ENCODE assay signal across 13 cellular contexts in the genomic region with DNA sequence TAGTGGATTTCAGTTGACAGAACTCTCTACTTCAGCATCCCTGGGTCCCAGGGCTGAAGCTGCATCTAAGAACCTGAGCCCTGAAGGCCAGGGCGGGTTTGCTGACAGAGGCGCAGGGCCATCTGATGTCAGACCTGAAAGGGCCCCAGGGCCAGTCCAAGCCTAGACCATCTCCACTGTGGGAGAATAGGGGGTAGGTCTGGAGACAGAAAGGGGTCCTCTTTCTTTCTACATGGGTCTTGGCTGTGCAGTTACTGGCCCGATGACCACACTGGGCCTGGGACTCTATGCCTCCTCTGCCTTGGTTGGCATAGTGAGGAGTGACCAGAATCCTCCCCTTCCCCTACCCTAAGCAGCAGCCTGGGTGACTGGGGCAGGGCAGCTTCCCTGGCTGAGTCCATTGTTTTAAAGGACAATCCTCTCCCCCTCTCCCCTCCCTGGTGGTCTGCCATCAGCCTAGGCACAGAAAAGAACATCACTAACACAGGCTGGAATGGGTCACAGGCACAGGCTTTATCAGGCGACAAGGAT. TPM values are rescaled to one million over a fixed set of nuclear protein-coding genes. Genes with fewer than 3 reads are reported as not detected.
A peak's percentile ranks its signal among the peaks of the same experiment; 100 is the strongest.
DNase-seq lines count a peak whose midpoint lies in the region; ATAC-seq and TF ChIP-seq lines count a peak whose summit lies in the region.
"Had no signal": no experiment of that assay in that cellular context is flagged by ENCODE, and none has a peak within 500 bp of the region (broad histone marks: within the 10 kb centered on the region; RNA-seq: fewer than 3 reads in every experiment).

No MANE protein-coding gene starts in this region.

- DNase-seq in Right ventricle myocardium superior (peak; percentile 38), Right ventricle myocardium inferior (ENCODE audit: missing footprints) (no peak), psoas muscle (peak in 1 of 2 donors; percentile 51), aorta (peak; percentile 35 to 59), anterior cingulate cortex (lab: John Stamatoyannopoulos, UW) (no peak)
- DNase-seq: activated CD4-positive, CD25-positive, alpha-beta regulatory T cell; immature natural killer cell; NCI-H1105 treated with DMSO at 0.1 percent for 48 hours; stimulated activated CD4-positive, alpha-beta T cell treated with anti-CD3 and anti-CD28 coated beads, Interleukin-4, amount 100 ng/mL, for 24 hours had no signal

- H3K36me3 ChIP-seq in psoas muscle (ENCODE audit: insufficient read depth in 1 of 2, low read depth in 1 of 2) = peaks cover 0 to 7% of the 10 kb centered on the region in 2 donors
- no peaks in the 10 kb centered on the region for H3K36me3 ChIP-seq in aorta (ENCODE audit: control insufficient read depth in 1 of 2, insufficient read depth in 2 of 2, low read length in 1 of 2)

- H3K9me3 ChIP-seq in psoas muscle (no peaks in the 10 kb centered on the region), aorta (ENCODE audit: control insufficient read depth, low read length) (no peaks in the 10 kb centered on the region)
- H3K9me3 ChIP-seq: neutrophil had no signal

- 82 to 89% (median 83%) methylated on average over 4 of the region's 4 CpGs for WGBS in psoas muscle, 3 donors
- WGBS in aorta, 2 donors = 97% methylated on average over 4 of the region's 4 CpGs

- ATAC-seq in Right ventricle myocardium superior (ENCODE audit: poor library complexity) (no peak), Right ventricle myocardium inferior (no peak), psoas muscle (no peak), aorta (ENCODE audit: low FRiP score) (no peak), HG03280 (IDR thresholded peaks at IDR 0.05; ENCODE audit: unreplicated experiment) (no peak), GM21367 (IDR thresholded peaks at IDR 0.05; ENCODE audit: unreplicated experiment) (no peak)

- intact Hi-C loops in Right ventricle myocardium superior (cut with DNase I) (no loop called here), Right ventricle myocardium inferior (cut with DNase I) (loop anchor here (2.0 kb wide), 1 partner anchor 20 kb away; no protein-coding TSS in a partner anchor), psoas muscle (cut with DNase I) (no loop called here), aorta (cut with DNase I) (loop anchor here (5.0 to 10.0 kb wide), 4 partner anchors 34 to 169 kb away; partner anchors contain the start of gene RHOB (in 1 of the 2))

- H3K27ac ChIP-seq in layer of hippocampus (ENCODE audit: low read depth, low read length) (peak overlapping the region; percentile 94), psoas muscle (peak overlapping the region; percentile 88), aorta (ENCODE audit: low read depth in 1 of 2, low read length in 2 of 2) (peak overlapping the region; percentile 18 to 97)
- H3K27ac ChIP-seq: neutrophil had no signal

- TF ChIP-seq CTCF in psoas muscle (IDR thresholded peaks at IDR 0.05) = no peak

- H3K27me3 ChIP-seq in layer of hippocampus (ENCODE audit: control insufficient read depth, insufficient read depth, low read length) = no peaks in the 10 kb centered on the region
- no peaks in the 10 kb centered on the region for H3K27me3 ChIP-seq in psoas muscle (ENCODE audit: insufficient read depth in 3 of 3, low read length in 2 of 3)
- no peaks in the 10 kb centered on the region for H3K27me3 ChIP-seq in aorta (ENCODE audit: control insufficient read depth in 1 of 2, insufficient read depth in 2 of 2, low read length in 1 of 2)
- H3K27me3 ChIP-seq: neutrophil had no signal

- H3K4me3 ChIP-seq in psoas muscle (no peak overlapping the region), aorta (ENCODE audit: low read length in 2 of 2) (no peak overlapping the region)

- H3K4me1 ChIP-seq in psoas muscle (peaks cover 70% of the 10 kb centered on the region), aorta (ENCODE audit: control insufficient read depth in 1 of 2, insufficient read depth in 2 of 2, low read length in 2 of 2) (peaks cover 2 to 5% of the 10 kb centered on the region in 2 donors)

RNA-seq across cellular contexts. Expression of gene HS1BP3, which starts 34.5 kb away (rescaled TPM):
- 19.7 TPM for total RNA-seq in Right ventricle myocardium superior
- total RNA-seq in Right ventricle myocardium inferior = 20.1 TPM
- total RNA-seq in psoas muscle = 10 to 100 TPM in 3 of 4 donors, 1 to 10 TPM in 1; 9.2 to 12.1 (median 11.4) TPM
- 10 to 100 TPM; 12.6 to 20.6 (median 13.2) TPM for polyA plus RNA-seq in psoas muscle
- total RNA-seq in aorta = 10 to 100 TPM; 34.8 to 42.3 TPM
- 10 to 100 TPM; 27.5 to 33.6 TPM for polyA plus RNA-seq in aorta

RNA-seq across cellular contexts. Expression of gene GDF7, which starts 50.5 kb away (rescaled TPM):
- total RNA-seq in Right ventricle myocardium superior (0.38 TPM), Right ventricle myocardium inferior (0.46 TPM), psoas muscle (under 1 TPM; 0.04 to 0.94 (median 0.17) TPM), aorta (10 to 100 TPM; 15.9 to 16.4 TPM)
- polyA plus RNA-seq in psoas muscle (under 1 TPM; 0.03 to 0.04 (median 0.04) TPM), aorta (10 to 100 TPM in 1 of 2 donors, 1 to 10 TPM in 1; 4.1 to 15.6 TPM)
- polyA plus RNA-seq: immature natural killer cell had no signal

Comparison
In these comparisons a context has a peak if more than half of its experiments do, and no peak if none do; other contexts are left out.
1. DNase-seq: peak in Right ventricle myocardium superior (single experiment) and aorta (2 of 2); none in Right ventricle myocardium inferior (single experiment) and anterior cingulate cortex (0 of 58).
2. intact Hi-C loops: an anchor here in Right ventricle myocardium inferior (2.0 kb wide) and aorta (5.0 to 10.0 kb wide); none called in Right ventricle myocardium superior and psoas muscle.
3. RNA of gene GDF7, which starts 50.5 kb away (total RNA-seq): 15.9 to 16.4 TPM in aorta; 0.46 TPM in Right ventricle myocardium inferior (single experiment), 0.38 TPM in Right ventricle myocardium superior (single experiment) and 0.04 to 0.94 TPM in psoas muscle; every median in the first group is over 4 times any median in the second.
4. Peak in every context shown above with its lines, with median percentiles within 50 percentile points of each other: H3K27ac ChIP-seq.